ENCODE assay signal across 1 cellular context in genomic region chr2:207792244-207792785, GRCh38.
TF ChIP-seq lines count a peak whose summit lies in the region.

No MANE protein-coding gene starts in this region.

TF ChIP-seq in GM23338, 12 proteins besides CTCF, POLR2A, EP300 and RAD21 (continued from another document):
- no peak for TF ChIP-seq ZNF462 (CRISPR knock-in tag; IDR thresholded peaks at IDR 0.05)
- no peak for TF ChIP-seq EZH2phosphoT487 (IDR thresholded peaks at IDR 0.05; ENCODE audit: unreplicated experiment)
- no peak for TF ChIP-seq STAT1 (IDR thresholded peaks at IDR 0.05; ENCODE audit: unreplicated experiment)
- no peak for TF ChIP-seq NANOG (IDR thresholded peaks at IDR 0.05; ENCODE audit: borderline replicate concordance)
- TF ChIP-seq CREB1 (CRISPR knock-in tag; IDR thresholded peaks at IDR 0.05; ENCODE audit: low read depth): no peak
- TF ChIP-seq ETS1 (IDR thresholded peaks at IDR 0.05): no peak
- no peak for TF ChIP-seq JUNB (IDR thresholded peaks at IDR 0.05; ENCODE audit: unreplicated experiment)
- no peak for TF ChIP-seq POLR2AphosphoS5 (IDR thresholded peaks at IDR 0.05; ENCODE audit: low read depth)
- no peak for TF ChIP-seq EZH2 (IDR thresholded peaks at IDR 0.05; ENCODE audit: low read depth, unreplicated experiment)
- TF ChIP-seq ZNF331 (CRISPR knock-in tag; IDR thresholded peaks at IDR 0.05; ENCODE audit: low read depth): no peak
- TF ChIP-seq REST (IDR thresholded peaks at IDR 0.05; ENCODE audit: unreplicated experiment): no peak
